1 cellular context compared by ENCODE assay signal in the genomic region with DNA sequence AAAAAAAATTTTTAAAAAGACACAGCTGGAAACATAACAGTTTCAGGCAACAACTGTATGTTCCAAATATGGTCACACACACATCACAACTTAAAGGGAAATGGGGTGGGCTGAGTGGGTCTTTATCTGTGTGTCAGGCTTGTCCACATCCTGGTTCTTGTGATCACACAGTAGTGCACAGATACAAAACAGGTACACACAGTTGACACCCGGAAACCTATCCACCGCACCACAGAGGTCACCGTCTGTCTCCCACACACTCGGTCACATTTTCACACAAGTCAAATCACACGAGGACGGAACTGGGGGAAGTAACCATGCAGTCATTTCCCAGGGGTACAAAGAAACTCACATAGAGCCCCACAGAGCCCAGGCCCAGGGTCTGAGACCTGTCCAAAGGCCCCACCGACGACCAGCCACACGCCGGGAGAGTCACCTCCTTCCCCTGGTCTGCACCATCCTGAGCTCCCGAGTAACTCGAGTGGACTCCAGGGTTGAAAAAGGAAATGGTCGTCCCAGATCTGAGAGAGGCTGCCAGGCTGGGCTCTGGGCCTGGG.
A peak's percentile ranks its signal among the peaks of the same experiment; 100 is the strongest.
TF ChIP-seq lines count a peak whose summit lies in the region.

No MANE protein-coding gene starts in this region.

TF ChIP-seq in K562, 482 proteins besides CTCF, POLR2A, EP300 and RAD21 (continued from another document):
- TF ChIP-seq MGA (IDR thresholded peaks at IDR 0.05) (peak; percentile 79), PTRF (tag; IDR thresholded peaks at IDR 0.05) (no peak), SMAD1 (IDR thresholded peaks at IDR 0.05; ENCODE audit: low read depth, low read length, partially characterized antibody) (no peak), TCF7L2 (IDR thresholded peaks at IDR 0.05; ENCODE audit: low read depth, low read length) (no peak), ZNF3 (CRISPR knock-in tag; IDR thresholded peaks at IDR 0.05) (no peak), ZNF354B (CRISPR knock-in tag; IDR thresholded peaks at IDR 0.05) (no peak), SMAD4 (CRISPR knock-in tag; conservative IDR thresholded peaks at IDR 0.05) (0 out of 2 replicates have a peak, but pooled peaks have one; percentile 14), SRSF9 (IDR thresholded peaks at IDR 0.05; ENCODE audit: borderline replicate concordance, low read depth, low read length) (no peak), PHF21A (IDR thresholded peaks at IDR 0.05; ENCODE audit: borderline replicate concordance, low read depth) (no peak), GTF2E2 (tag; IDR thresholded peaks at IDR 0.05) (no peak; the same call in 1 of the 2 replicates), ZNF239 (CRISPR knock-in tag; IDR thresholded peaks at IDR 0.05) (no peak), NFIC (IDR thresholded peaks at IDR 0.05) (no peak), CXXC5 (CRISPR knock-in tag; IDR thresholded peaks at IDR 0.05) (no peak), RB1 (IDR thresholded peaks at IDR 0.05; ENCODE audit: low read depth) (no peak), GTF2F1 (IDR thresholded peaks at IDR 0.05; ENCODE audit: low read depth, low read length) (no peak)
- TF ChIP-seq, protein P1, sequence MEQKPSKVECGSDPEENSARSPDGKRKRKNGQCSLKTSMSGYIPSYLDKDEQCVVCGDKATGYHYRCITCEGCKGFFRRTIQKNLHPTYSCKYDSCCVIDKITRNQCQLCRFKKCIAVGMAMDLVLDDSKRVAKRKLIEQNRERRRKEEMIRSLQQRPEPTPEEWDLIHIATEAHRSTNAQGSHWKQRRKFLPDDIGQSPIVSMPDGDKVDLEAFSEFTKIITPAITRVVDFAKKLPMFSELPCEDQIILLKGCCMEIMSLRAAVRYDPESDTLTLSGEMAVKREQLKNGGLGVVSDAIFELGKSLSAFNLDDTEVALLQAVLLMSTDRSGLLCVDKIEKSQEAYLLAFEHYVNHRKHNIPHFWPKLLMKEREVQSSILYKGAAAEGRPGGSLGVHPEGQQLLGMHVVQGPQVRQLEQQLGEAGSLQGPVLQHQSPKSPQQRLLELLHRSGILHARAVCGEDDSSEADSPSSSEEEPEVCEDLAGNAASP (IDR thresholded peaks at IDR 0.05) = no peak
- TF ChIP-seq, protein P2, sequence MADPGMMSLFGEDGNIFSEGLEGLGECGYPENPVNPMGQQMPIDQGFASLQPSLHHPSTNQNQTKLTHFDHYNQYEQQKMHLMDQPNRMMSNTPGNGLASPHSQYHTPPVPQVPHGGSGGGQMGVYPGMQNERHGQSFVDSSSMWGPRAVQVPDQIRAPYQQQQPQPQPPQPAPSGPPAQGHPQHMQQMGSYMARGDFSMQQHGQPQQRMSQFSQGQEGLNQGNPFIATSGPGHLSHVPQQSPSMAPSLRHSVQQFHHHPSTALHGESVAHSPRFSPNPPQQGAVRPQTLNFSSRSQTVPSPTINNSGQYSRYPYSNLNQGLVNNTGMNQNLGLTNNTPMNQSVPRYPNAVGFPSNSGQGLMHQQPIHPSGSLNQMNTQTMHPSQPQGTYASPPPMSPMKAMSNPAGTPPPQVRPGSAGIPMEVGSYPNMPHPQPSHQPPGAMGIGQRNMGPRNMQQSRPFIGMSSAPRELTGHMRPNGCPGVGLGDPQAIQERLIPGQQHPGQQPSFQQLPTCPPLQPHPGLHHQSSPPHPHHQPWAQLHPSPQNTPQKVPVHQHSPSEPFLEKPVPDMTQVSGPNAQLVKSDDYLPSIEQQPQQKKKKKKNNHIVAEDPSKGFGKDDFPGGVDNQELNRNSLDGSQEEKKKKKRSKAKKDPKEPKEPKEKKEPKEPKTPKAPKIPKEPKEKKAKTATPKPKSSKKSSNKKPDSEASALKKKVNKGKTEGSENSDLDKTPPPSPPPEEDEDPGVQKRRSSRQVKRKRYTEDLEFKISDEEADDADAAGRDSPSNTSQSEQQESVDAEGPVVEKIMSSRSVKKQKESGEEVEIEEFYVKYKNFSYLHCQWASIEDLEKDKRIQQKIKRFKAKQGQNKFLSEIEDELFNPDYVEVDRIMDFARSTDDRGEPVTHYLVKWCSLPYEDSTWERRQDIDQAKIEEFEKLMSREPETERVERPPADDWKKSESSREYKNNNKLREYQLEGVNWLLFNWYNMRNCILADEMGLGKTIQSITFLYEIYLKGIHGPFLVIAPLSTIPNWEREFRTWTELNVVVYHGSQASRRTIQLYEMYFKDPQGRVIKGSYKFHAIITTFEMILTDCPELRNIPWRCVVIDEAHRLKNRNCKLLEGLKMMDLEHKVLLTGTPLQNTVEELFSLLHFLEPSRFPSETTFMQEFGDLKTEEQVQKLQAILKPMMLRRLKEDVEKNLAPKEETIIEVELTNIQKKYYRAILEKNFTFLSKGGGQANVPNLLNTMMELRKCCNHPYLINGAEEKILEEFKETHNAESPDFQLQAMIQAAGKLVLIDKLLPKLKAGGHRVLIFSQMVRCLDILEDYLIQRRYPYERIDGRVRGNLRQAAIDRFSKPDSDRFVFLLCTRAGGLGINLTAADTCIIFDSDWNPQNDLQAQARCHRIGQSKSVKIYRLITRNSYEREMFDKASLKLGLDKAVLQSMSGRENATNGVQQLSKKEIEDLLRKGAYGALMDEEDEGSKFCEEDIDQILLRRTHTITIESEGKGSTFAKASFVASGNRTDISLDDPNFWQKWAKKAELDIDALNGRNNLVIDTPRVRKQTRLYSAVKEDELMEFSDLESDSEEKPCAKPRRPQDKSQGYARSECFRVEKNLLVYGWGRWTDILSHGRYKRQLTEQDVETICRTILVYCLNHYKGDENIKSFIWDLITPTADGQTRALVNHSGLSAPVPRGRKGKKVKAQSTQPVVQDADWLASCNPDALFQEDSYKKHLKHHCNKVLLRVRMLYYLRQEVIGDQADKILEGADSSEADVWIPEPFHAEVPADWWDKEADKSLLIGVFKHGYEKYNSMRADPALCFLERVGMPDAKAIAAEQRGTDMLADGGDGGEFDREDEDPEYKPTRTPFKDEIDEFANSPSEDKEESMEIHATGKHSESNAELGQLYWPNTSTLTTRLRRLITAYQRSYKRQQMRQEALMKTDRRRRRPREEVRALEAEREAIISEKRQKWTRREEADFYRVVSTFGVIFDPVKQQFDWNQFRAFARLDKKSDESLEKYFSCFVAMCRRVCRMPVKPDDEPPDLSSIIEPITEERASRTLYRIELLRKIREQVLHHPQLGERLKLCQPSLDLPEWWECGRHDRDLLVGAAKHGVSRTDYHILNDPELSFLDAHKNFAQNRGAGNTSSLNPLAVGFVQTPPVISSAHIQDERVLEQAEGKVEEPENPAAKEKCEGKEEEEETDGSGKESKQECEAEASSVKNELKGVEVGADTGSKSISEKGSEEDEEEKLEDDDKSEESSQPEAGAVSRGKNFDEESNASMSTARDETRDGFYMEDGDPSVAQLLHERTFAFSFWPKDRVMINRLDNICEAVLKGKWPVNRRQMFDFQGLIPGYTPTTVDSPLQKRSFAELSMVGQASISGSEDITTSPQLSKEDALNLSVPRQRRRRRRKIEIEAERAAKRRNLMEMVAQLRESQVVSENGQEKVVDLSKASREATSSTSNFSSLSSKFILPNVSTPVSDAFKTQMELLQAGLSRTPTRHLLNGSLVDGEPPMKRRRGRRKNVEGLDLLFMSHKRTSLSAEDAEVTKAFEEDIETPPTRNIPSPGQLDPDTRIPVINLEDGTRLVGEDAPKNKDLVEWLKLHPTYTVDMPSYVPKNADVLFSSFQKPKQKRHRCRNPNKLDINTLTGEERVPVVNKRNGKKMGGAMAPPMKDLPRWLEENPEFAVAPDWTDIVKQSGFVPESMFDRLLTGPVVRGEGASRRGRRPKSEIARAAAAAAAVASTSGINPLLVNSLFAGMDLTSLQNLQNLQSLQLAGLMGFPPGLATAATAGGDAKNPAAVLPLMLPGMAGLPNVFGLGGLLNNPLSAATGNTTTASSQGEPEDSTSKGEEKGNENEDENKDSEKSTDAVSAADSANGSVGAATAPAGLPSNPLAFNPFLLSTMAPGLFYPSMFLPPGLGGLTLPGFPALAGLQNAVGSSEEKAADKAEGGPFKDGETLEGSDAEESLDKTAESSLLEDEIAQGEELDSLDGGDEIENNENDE (IDR thresholded peaks at IDR 0.05; ENCODE audit: low read depth, low read length) = no peak
